Comparison of ENCODE assay signal across 10 cellular contexts in the genomic region with DNA sequence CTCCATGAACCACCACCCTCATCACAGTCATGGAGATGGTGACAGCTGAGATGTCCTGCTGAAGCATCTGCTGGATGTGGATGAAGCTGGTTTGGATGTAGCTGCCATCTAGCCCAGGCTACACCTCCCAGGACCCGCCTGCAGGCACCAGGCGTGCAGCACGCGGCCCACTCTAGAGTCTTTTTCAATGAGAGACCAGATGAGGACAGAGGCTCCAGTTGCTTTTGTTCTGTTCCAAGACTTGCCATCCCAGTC.
DNase-seq lines count a peak whose midpoint lies in the region; TF ChIP-seq lines count a peak whose summit lies in the region.
"Had no signal": no experiment of that assay in that cellular context is flagged by ENCODE, and none has a peak within 500 bp of the region (broad histone marks: within the 10 kb centered on the region; RNA-seq: fewer than 3 reads in every experiment).

No MANE protein-coding gene starts in this region.

- intact Hi-C loops in cardiac septum (cut with DNase I) = no loop called here
- intact Hi-C loops in CD4-positive, alpha-beta memory T cell (cut with micrococcal nuclease) = loop anchor here (5.0 kb wide), 2 partner anchors 168 to 238 kb away; no protein-coding TSS in a partner anchor

- H3K36me3 ChIP-seq in right atrium auricular region (no peaks in the 10 kb centered on the region), mesodermal cell (ENCODE audit: control insufficient read depth, insufficient read depth, low read length) (peaks cover 40% of the 10 kb centered on the region)
- H3K36me3 ChIP-seq in CD4-positive, alpha-beta memory T cell (ENCODE audit: insufficient read depth, low read length) = no peaks in the 10 kb centered on the region

- in situ Hi-C loops in astrocyte of the spinal cord (cut with HindIII; ENCODE audit: low sequenced_read_pairs) = no loop called here

- peaks cover 0 to 8% (median 0%) of the 10 kb centered on the region in 8 donors for H3K9me3 Mint-ChIP-seq in CD4-positive, alpha-beta memory T cell

- WGBS in mesodermal cell (ENCODE audit: insufficient coverage in 2 of 2), 2 experiments = 98% methylated on average over 4 of the region's 4 CpGs

- H3K36me3 Mint-ChIP-seq in CD4-positive, alpha-beta memory T cell = peaks cover 3 to 28% of the 10 kb centered on the region in 2 donors

- no peaks in the 10 kb centered on the region for H3K27me3 ChIP-seq in right atrium auricular region
- H3K27me3 ChIP-seq in CD4-positive, alpha-beta memory T cell (ENCODE audit: insufficient read depth, low read length) = no peaks in the 10 kb centered on the region
- H3K27me3 ChIP-seq: MG63 had no signal

- H3K27ac ChIP-seq in right atrium auricular region (peak overlapping the region; percentile 87 to 88), mesodermal cell (ENCODE audit: low read depth, low read length, severe bottlenecking) (peak overlapping the region; percentile 92)
- H3K27ac ChIP-seq in CD4-positive, alpha-beta memory T cell (ENCODE audit: low read depth, low read length) = no peak overlapping the region

- TF ChIP-seq CTCF in right atrium auricular region (IDR thresholded peaks at IDR 0.05) = no peak
- TF ChIP-seq CTCF in astrocyte of the spinal cord (IDR thresholded peaks at IDR 0.05; ENCODE audit: low read depth, low read length) = no peak

- peak overlapping the region in 3 of 7 donors; percentile 58 to 98 (median 81) for H3K27ac Mint-ChIP-seq in CD4-positive, alpha-beta memory T cell

- H3K4me1 Mint-ChIP-seq in CD4-positive, alpha-beta memory T cell = peaks cover 72 to 96% (median 89%) of the 10 kb centered on the region in 4 donors

- CTCF ChIA-PET in CD4-positive, alpha-beta memory T cell (lab: Charles Lee; ENCODE audit: partially characterized antibody) = interaction anchor here (0.6 to 0.9 kb wide), 2 partner anchors 10 to 79 kb away, joined by 3 read pairs; no protein-coding TSS in a partner anchor

- POLR2A ChIA-PET in CD4-positive, alpha-beta memory T cell (lab: Charles Lee; ENCODE audit: partially characterized antibody) = interaction anchor here (0.9 to 1.8 kb wide), 2 partner anchors 89 to 189 kb away, joined by 3 to 6 read pairs; partner anchors contain the start of gene SPG7

- H3K4me1 ChIP-seq in right atrium auricular region (peaks cover 4 to 98% of the 10 kb centered on the region in 2 donors), mesodermal cell (ENCODE audit: control insufficient read depth, insufficient read depth, low read length, poor library complexity, severe bottlenecking) (peaks cover 88% of the 10 kb centered on the region)
- H3K4me1 ChIP-seq in CD4-positive, alpha-beta memory T cell (ENCODE audit: insufficient read depth, low read length) = peaks cover 99% of the 10 kb centered on the region

- H3K9me3 ChIP-seq in right atrium auricular region (no peaks in the 10 kb centered on the region), mesodermal cell (ENCODE audit: control insufficient read depth, low read length) (no peaks in the 10 kb centered on the region)
- H3K9me3 ChIP-seq in CD4-positive, alpha-beta memory T cell (ENCODE audit: control insufficient read depth in 1 of 2, low read length in 2 of 2) = no peaks in the 10 kb centered on the region
- H3K9me3 ChIP-seq: MG63 had no signal

- H3K4me3 ChIP-seq in right atrium auricular region (no peak overlapping the region), astrocyte of the spinal cord (ENCODE audit: low read depth, low read length) (peak overlapping the region; percentile 6), mesodermal cell (ENCODE audit: extremely low read depth, insufficient read depth, low read length, poor library complexity, severe bottlenecking) (peak overlapping the region; percentile 7)
- no peak overlapping the region for H3K4me3 ChIP-seq in CD4-positive, alpha-beta memory T cell (ENCODE audit: low read length in 2 of 2)

- no peak for DNase-seq in right atrium auricular region (ENCODE audit: low spot score)
- DNase-seq in cardiac septum (ENCODE audit: low spot score) = no peak
- no peak for DNase-seq in astrocyte of the spinal cord (ENCODE audit: low read depth, low spot score)
- DNase-seq in NOMO-1 (lab: John Stamatoyannopoulos, UW; ENCODE audit: unreplicated experiment in 2 of 2) = no peak
- no peak for DNase-seq in GOT3 (lab: John Stamatoyannopoulos, UW)
- DNase-seq in OCI-M2 (lab: John Stamatoyannopoulos, UW; ENCODE audit: unreplicated experiment) = no peak
- DNase-seq in CD4-positive, alpha-beta memory T cell = no peak
- DNase-seq: DMS79 treated with DMSO at 0.1 percent for 48 hours had no signal

- peak overlapping the region in 3 of 8 donors; percentile 12 to 77 (median 36) for H3K4me3 Mint-ChIP-seq in CD4-positive, alpha-beta memory T cell

- no peaks in the 10 kb centered on the region for H3K27me3 Mint-ChIP-seq in CD4-positive, alpha-beta memory T cell

Comparison
In these comparisons a context has a peak if more than half of its experiments do, and no peak if none do; other contexts are left out.
1. H3K4me3 ChIP-seq: peak in astrocyte of the spinal cord (single experiment) and mesodermal cell (single experiment); none in right atrium auricular region (0 of 2) and CD4-positive, alpha-beta memory T cell (0 of 2).